24 cellular contexts compared by ENCODE assay signal in genomic region chr10:81532403-81532802, GRCh38.
"Had no signal": no experiment of that assay in that cellular context is flagged by ENCODE, and none has a peak within 500 bp of the region (broad histone marks: within the 10 kb centered on the region; RNA-seq: fewer than 3 reads in every experiment).

No MANE protein-coding gene starts in this region.

- H3K27ac ChIP-seq: colonic mucosa, epithelial cell of prostate, esophagus squamous epithelium, gastrocnemius medialis, heart right ventricle, left ventricle myocardium inferior, lower lobe of right lung had no signal

- H3K4me3 ChIP-seq: colonic mucosa, esophagus squamous epithelium, gastrocnemius medialis, heart right ventricle, left ventricle myocardium inferior, lower lobe of right lung, mucosa of descending colon had no signal

- H3K36me3 ChIP-seq: colonic mucosa, esophagus squamous epithelium, gastrocnemius medialis, heart right ventricle, left ventricle myocardium inferior, lower lobe of right lung had no signal

- H3K27me3 ChIP-seq: colonic mucosa, esophagus squamous epithelium, gastrocnemius medialis, heart right ventricle had no signal

- H3K27me3 Mint-ChIP-seq: dendritic cell treated with granulocyte-macrophage colony-stimulating factor and Interleukin-4, amounts not matched to agents 40 ng/mL and 50 ng/mL, for 4 days; effector memory CD8-positive, alpha-beta T cell; naive B cell had no signal

- H3K4me1 ChIP-seq: colonic mucosa, esophagus squamous epithelium, gastrocnemius medialis, heart right ventricle, left ventricle myocardium inferior, lower lobe of right lung had no signal

- ATAC-seq: effector memory CD8-positive, alpha-beta T cell; esophagus mucosa; gastrocnemius medialis; heart right ventricle; left cardiac atrium; lower lobe of right lung; mucosa of descending colon had no signal

- H3K27ac Mint-ChIP-seq: dendritic cell treated with granulocyte-macrophage colony-stimulating factor and Interleukin-4, amounts not matched to agents 40 ng/mL and 50 ng/mL, for 4 days; effector memory CD8-positive, alpha-beta T cell; endodermal cell; mesothelial cell of epicardium; naive B cell had no signal

- DNase-seq: colonic mucosa; cortex of kidney; effector CD8-positive, alpha-beta T cell; effector memory CD8-positive, alpha-beta T cell; endodermal cell; erythroblast; esophagus squamous epithelium; foreskin fibroblast; foreskin melanocyte; gastrocnemius medialis; glutamatergic neuron; head of caudate nucleus; heart right ventricle; hippocampal formation; left cardiac atrium; left ventricle myocardium inferior; lower lobe of right lung; mesenchymal stem cell; mucosa of descending colon; naive B cell had no signal

- H3K4me1 Mint-ChIP-seq: mesothelial cell of epicardium, naive B cell had no signal

- H3K4me3 Mint-ChIP-seq: dendritic cell treated with granulocyte-macrophage colony-stimulating factor and Interleukin-4, amounts not matched to agents 40 ng/mL and 50 ng/mL, for 4 days; effector memory CD8-positive, alpha-beta T cell; endodermal cell; mesothelial cell of epicardium; naive B cell had no signal

- H3K36me3 Mint-ChIP-seq: mesothelial cell of epicardium, naive B cell had no signal
